8 cellular contexts compared by ENCODE assay signal in genomic region chr13:44577236-44578063, GRCh38. TPM values are rescaled to one million over a fixed set of nuclear protein-coding genes. Genes with fewer than 3 reads are reported as not detected.
DNase-seq lines count a peak whose midpoint lies in the region; ATAC-seq and TF ChIP-seq lines count a peak whose summit lies in the region.

No MANE protein-coding gene starts in this region.

- peak overlapping the region; percentile 81 to 83 for H3K27ac Mint-ChIP-seq in natural killer cell treated with Interleukin-12 subunit alpha and Interleukin-12 subunit beta and Interleukin-15 and Interleukin-18, amount 100 ng/mL, for 72 hours

- H3K4me1 Mint-ChIP-seq in natural killer cell treated with Interleukin-12 subunit alpha and Interleukin-12 subunit beta and Interleukin-15 and Interleukin-18, amount 100 ng/mL, for 72 hours (ENCODE audit: low read depth in 2 of 2): peaks cover 26 to 31% of the 10 kb centered on the region in 2 donors

- H3K9me3 Mint-ChIP-seq in natural killer cell treated with Interleukin-12 subunit alpha and Interleukin-12 subunit beta and Interleukin-15 and Interleukin-18, amount 100 ng/mL, for 72 hours: no peaks in the 10 kb centered on the region

- TF ChIP-seq CTCF in LNCaP clone FGC (IDR thresholded peaks at IDR 0.05; ENCODE audit: control insufficient read depth, extremely low read depth, insufficient read depth): no peak
- TF ChIP-seq CTCF in fibroblast of pulmonary artery (IDR thresholded peaks at IDR 0.05; ENCODE audit: low read length, missing control alignments): no peak

- DNase-seq in Daoy (ENCODE audit: low read depth) (peak; percentile 97), GOT3 (lab: John Stamatoyannopoulos, UW) (peak; percentile 77), LNCaP clone FGC (ENCODE audit: low read depth) (peak; percentile 82), RPMI8226 (peak; percentile 92), fibroblast of pulmonary artery (ENCODE audit: low read depth) (peak; percentile 98)
- peak; percentile 93 for DNase-seq in activated T-helper 9 cell treated with anti-CD3 and anti-CD28 coated beads, Interleukin-2, amount 50 U/mL, for 16 hours (ENCODE audit: low read depth)
- peak; percentile 96 for DNase-seq in natural killer cell treated with Interleukin-12 subunit alpha and Interleukin-12 subunit beta and Interleukin-15 and Interleukin-18, amount 100 ng/mL, for 72 hours (ENCODE audit: low spot score)
- DNase-seq in stimulated activated naive CD4-positive, alpha-beta T cell treated with Interleukin-2 at 50 U/mL for 16 hours (lab: John Stamatoyannopoulos, UW): peak; percentile 94

- H3K4me3 ChIP-seq in LNCaP clone FGC (ENCODE audit: low read depth, low read length): peak overlapping the region; percentile 76
- peak overlapping the region; percentile 86 for H3K4me3 ChIP-seq in fibroblast of pulmonary artery (replicated peaks; ENCODE audit: low read depth, low read length)

- peak overlapping the region; percentile 86 for H3K4me3 Mint-ChIP-seq in natural killer cell treated with Interleukin-12 subunit alpha and Interleukin-12 subunit beta and Interleukin-15 and Interleukin-18, amount 100 ng/mL, for 72 hours

- no peaks in the 10 kb centered on the region for H3K27me3 Mint-ChIP-seq in natural killer cell treated with Interleukin-12 subunit alpha and Interleukin-12 subunit beta and Interleukin-15 and Interleukin-18, amount 100 ng/mL, for 72 hours

- no peaks in the 10 kb centered on the region for H3K36me3 Mint-ChIP-seq in natural killer cell treated with Interleukin-12 subunit alpha and Interleukin-12 subunit beta and Interleukin-15 and Interleukin-18, amount 100 ng/mL, for 72 hours

- peak; percentile 87 to 92 for ATAC-seq in natural killer cell treated with Interleukin-12 subunit alpha and Interleukin-12 subunit beta and Interleukin-15 and Interleukin-18, amount 100 ng/mL, for 72 hours

RNA-seq across cellular contexts. Expression of gene TSC22D1, which starts 1.3 kb away (rescaled TPM):
- 47.3 and 73.0 TPM in 2 replicates for total RNA-seq in Daoy (2014; rRNA removed; shearing (Covaris generic))
- 10 to 100 TPM in 1 of 2 donors, 1 to 10 TPM in 1; 6.4 to 13.2 TPM for total RNA-seq in natural killer cell treated with Interleukin-12 subunit alpha and Interleukin-12 subunit beta and Interleukin-15 and Interleukin-18, amount 100 ng/mL, for 72 hours

Comparison
In these comparisons a context has a peak if more than half of its experiments do, and no peak if none do; other contexts are left out.
1. Peak in every context shown above with its lines: DNase-seq, ATAC-seq and H3K4me3 ChIP-seq.